In genomic region chr5:171288066-171288465, GRCh38 we compare ENCODE assay signal across 17 cellular contexts. TPM values are rescaled to one million over a fixed set of nuclear protein-coding genes. Genes with fewer than 3 reads are reported as not detected.
DNase-seq lines count a peak whose midpoint lies in the region; ATAC-seq, FAIRE-seq and TF ChIP-seq lines count a peak whose summit lies in the region.
"Had no signal": no experiment of that assay in that cellular context is flagged by ENCODE, and none has a peak within 500 bp of the region (broad histone marks: within the 10 kb centered on the region; RNA-seq: fewer than 3 reads in every experiment).

No MANE protein-coding gene starts in this region.

- no peak for TF ChIP-seq CTCF in sigmoid colon (IDR thresholded peaks at IDR 0.05)

- no peaks in the 10 kb centered on the region for H3K4me1 ChIP-seq in sigmoid colon
- H3K4me1 ChIP-seq: A549, BLaER1 had no signal

- no peaks in the 10 kb centered on the region for H3K27me3 ChIP-seq in sigmoid colon
- H3K27me3 ChIP-seq: BLaER1 had no signal

- no peak for TF ChIP-seq EP300 in sigmoid colon (IDR thresholded peaks at IDR 0.05)

- no peak for FAIRE-seq in urothelium cell line (lab: Jason Lieb, UNC)
- FAIRE-seq: A549 had no signal

- H3K27ac ChIP-seq in sigmoid colon: no peak overlapping the region
- H3K27ac ChIP-seq: A549, BLaER1 had no signal

- no peak for ATAC-seq in GM21423 (IDR thresholded peaks at IDR 0.05; ENCODE audit: unreplicated experiment)
- ATAC-seq: A549 had no signal

- 89 to 90% methylated on average over 2 of the region's 2 CpGs for WGBS in sigmoid colon, 2 donors

- DNase-seq in H4 (ENCODE audit: low spot score) (peak; percentile 27), amniotic epithelial cell (ENCODE audit: low read depth) (peak; percentile 73), kidney glomerular epithelial cell (lab: John Stamatoyannopoulos, UW) (peak; percentile 22), urothelium cell line (ENCODE audit: low spot score) (peak; percentile 56), sigmoid colon (no peak)
- DNase-seq in activated T-helper 2 cell treated with anti-CD3 and anti-CD28 coated beads, Interferon-gamma antibody, Interleukin-2, Interleukin-4, amounts not matched to agents 10 μg/mL and 5 μg/mL and 100 μg/mL, durations not matched to agents 14 hours and 24 hours and 36 hours (ENCODE audit: low spot score): no peak
- no peak for DNase-seq in stimulated activated CD4-positive, alpha-beta T cell treated with anti-CD3 and anti-CD28 coated beads, Interleukin-4, amount 100 ng/mL, for 4 hours
- DNase-seq: CD4-positive, alpha-beta memory T cell; DMS153; DMS79; GF-D8; GOT3; H9 had no signal

- no peaks in the 10 kb centered on the region for H3K9me3 ChIP-seq in sigmoid colon
- H3K9me3 ChIP-seq: A549, BLaER1 had no signal

- H3K4me3 Mint-ChIP-seq in activated T-helper 2 cell treated with anti-CD3 and anti-CD28 coated beads, Interferon-gamma antibody, Interleukin-2, Interleukin-4, amounts not matched to agents 10 μg/mL and 5 μg/mL and 100 μg/mL, durations not matched to agents 14 hours and 24 hours and 36 hours (ENCODE audit: low read depth): no peak overlapping the region
- H3K4me3 Mint-ChIP-seq: CD14-positive monocyte; CD4-positive, alpha-beta memory T cell; H9 had no signal

- H3K27me3 Mint-ChIP-seq in activated T-helper 2 cell treated with anti-CD3 and anti-CD28 coated beads, Interferon-gamma antibody, Interleukin-2, Interleukin-4, amounts not matched to agents 10 μg/mL and 5 μg/mL and 100 μg/mL, durations not matched to agents 14 hours and 24 hours and 36 hours (ENCODE audit: low read depth): peaks cover 17% of the 10 kb centered on the region

- no peak for TF ChIP-seq POLR2A in sigmoid colon (IDR thresholded peaks at IDR 0.05)

- H3K36me3 ChIP-seq in sigmoid colon: no peaks in the 10 kb centered on the region
- H3K36me3 ChIP-seq: BLaER1 had no signal

- H3K9me3 Mint-ChIP-seq in activated T-helper 2 cell treated with anti-CD3 and anti-CD28 coated beads, Interferon-gamma antibody, Interleukin-2, Interleukin-4, amounts not matched to agents 10 μg/mL and 5 μg/mL and 100 μg/mL, durations not matched to agents 14 hours and 24 hours and 36 hours: no peaks in the 10 kb centered on the region
- H3K9me3 Mint-ChIP-seq: CD4-positive, alpha-beta memory T cell; H9 had no signal

- H3K4me3 ChIP-seq in sigmoid colon: no peak overlapping the region
- H3K4me3 ChIP-seq: A549, BLaER1 had no signal

- H3K4me1 Mint-ChIP-seq in activated T-helper 2 cell treated with anti-CD3 and anti-CD28 coated beads, Interferon-gamma antibody, Interleukin-2, Interleukin-4, amounts not matched to agents 10 μg/mL and 5 μg/mL and 100 μg/mL, durations not matched to agents 14 hours and 24 hours and 36 hours (ENCODE audit: low read depth): no peaks in the 10 kb centered on the region
- H3K4me1 Mint-ChIP-seq: CD14-positive monocyte; CD4-positive, alpha-beta memory T cell; H9 had no signal

- no peak overlapping the region for H3K27ac Mint-ChIP-seq in activated T-helper 2 cell treated with anti-CD3 and anti-CD28 coated beads, Interferon-gamma antibody, Interleukin-2, Interleukin-4, amounts not matched to agents 10 μg/mL and 5 μg/mL and 100 μg/mL, durations not matched to agents 14 hours and 24 hours and 36 hours
- H3K27ac Mint-ChIP-seq: CD14-positive monocyte; CD4-positive, alpha-beta memory T cell; H9 had no signal

- no peaks in the 10 kb centered on the region for H3K36me3 Mint-ChIP-seq in activated T-helper 2 cell treated with anti-CD3 and anti-CD28 coated beads, Interferon-gamma antibody, Interleukin-2, Interleukin-4, amounts not matched to agents 10 μg/mL and 5 μg/mL and 100 μg/mL, durations not matched to agents 14 hours and 24 hours and 36 hours (ENCODE audit: low read depth)
- H3K36me3 Mint-ChIP-seq: CD14-positive monocyte; CD4-positive, alpha-beta memory T cell had no signal

- intact Hi-C loops in activated T-helper 2 cell treated with anti-CD3 and anti-CD28 coated beads, Interferon-gamma antibody, Interleukin-2, Interleukin-4, amounts not matched to agents 10 μg/mL and 5 μg/mL and 100 μg/mL, durations not matched to agents 14 hours and 24 hours and 36 hours (cut with micrococcal nuclease): no loop called here
- intact Hi-C loops in sigmoid colon (cut with DNase I): no loop called here

RNA-seq across cellular contexts. Expression of gene TLX3, which starts 21.0 kb away (rescaled TPM):
- not detected in 2 replicates for total RNA-seq in H4 (2014; rRNA removed; shearing (Covaris generic))
- not detected in 2 replicates for total RNA-seq in activated T-helper 2 cell treated with anti-CD3 and anti-CD28 coated beads, Interferon-gamma antibody, Interleukin-2, Interleukin-4, amounts not matched to agents 10 μg/mL and 5 μg/mL and 100 μg/mL, durations not matched to agents 14 hours and 24 hours and 36 hours
- not detected for total RNA-seq in sigmoid colon
- polyA plus RNA-seq in sigmoid colon: not detected
- total RNA-seq: CD4-positive, alpha-beta memory T cell; H9 had no signal
- polyA plus RNA-seq: A549; CD14-positive monocyte; CD4-positive, alpha-beta memory T cell had no signal

Comparison
In these comparisons a context has a peak if more than half of its experiments do, and no peak if none do; other contexts are left out.
1. DNase-seq: peak in H4 (single experiment), amniotic epithelial cell (single experiment), kidney glomerular epithelial cell (single experiment) and urothelium cell line (single experiment); none in activated T-helper 2 cell treated with anti-CD3 and anti-CD28 coated beads, Interferon-gamma antibody, Interleukin-2, Interleukin-4, amounts not matched to agents 10 μg/mL and 5 μg/mL and 100 μg/mL, durations not matched to agents 14 hours and 24 hours and 36 hours (single experiment), sigmoid colon (single experiment) and stimulated activated CD4-positive, alpha-beta T cell treated with anti-CD3 and anti-CD28 coated beads, Interleukin-4, amount 100 ng/mL, for 4 hours (0 of 2).